In the genomic region with DNA sequence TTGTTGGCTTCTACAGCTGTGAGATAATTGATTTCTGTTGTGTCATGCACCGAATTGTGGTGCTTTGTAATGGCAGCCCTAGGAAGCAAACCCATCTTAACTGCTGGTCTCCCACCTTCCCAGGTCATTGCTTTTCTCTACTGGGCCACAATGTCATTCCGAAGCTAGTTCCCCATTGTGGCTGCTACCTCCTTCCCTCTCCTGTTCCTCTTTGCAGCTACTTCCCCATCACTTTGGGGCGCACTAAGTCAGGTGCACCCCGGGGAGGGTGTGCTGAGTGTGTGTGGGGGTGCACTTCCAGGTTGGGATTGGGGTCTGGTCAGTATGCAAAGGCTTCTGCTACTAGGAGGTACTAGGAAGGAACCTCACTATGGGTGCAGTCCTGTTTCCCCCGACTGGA, we compare ENCODE assay signal across 21 cellular contexts.
A peak's percentile ranks its signal among the peaks of the same experiment; 100 is the strongest.
DNase-seq lines count a peak whose midpoint lies in the region; ATAC-seq, FAIRE-seq and TF ChIP-seq lines count a peak whose summit lies in the region.
"Had no signal": no experiment of that assay in that cellular context is flagged by ENCODE, and none has a peak within 500 bp of the region (broad histone marks: within the 10 kb centered on the region; RNA-seq: fewer than 3 reads in every experiment).

No MANE protein-coding gene starts in this region.

- DNase-seq in right lobe of liver = no peak
- no peak for DNase-seq in HepG2 (ENCODE audit: low spot score)
- DNase-seq in NOMO-1 treated with DMSO at 0.1 percent for 48 hours (lab: John Stamatoyannopoulos, UW; ENCODE audit: unreplicated experiment) = peak; percentile 64
- no peak for DNase-seq in mammary epithelial cell
- no peak for DNase-seq in NCI-H1105 (lab: John Stamatoyannopoulos, UW)
- no peak for DNase-seq in breast epithelium (ENCODE audit: low spot score in 2 of 2)
- DNase-seq in NCI-H1694 (lab: John Stamatoyannopoulos, UW) = no peak
- DNase-seq: activated gamma-delta T cell treated with Interleukin-2 at 50 U/mL for 16 hours; cortex of kidney; erythroblast; left ventricle myocardium superior; NCI-H187; NCI-H345; PC-9; stimulated activated naive CD4-positive, alpha-beta T cell treated with Interleukin-2 at 50 U/mL for 16 hours had no signal

- peaks cover 41% of the 10 kb centered on the region for H3K4me1 Mint-ChIP-seq in brain

- H3K9ac ChIP-seq in HepG2 (ENCODE audit: insufficient read depth, low read depth, low read length) (no peak overlapping the region), mammary epithelial cell (ENCODE audit: insufficient read depth, low read length) (no peak overlapping the region)
- H3K9ac ChIP-seq: SK-N-SH had no signal

- no peaks in the 10 kb centered on the region for H3K4me1 ChIP-seq in right lobe of liver
- H3K4me1 ChIP-seq in HepG2 (ENCODE audit: insufficient read depth, low read length) = no peaks in the 10 kb centered on the region
- no peaks in the 10 kb centered on the region for H3K4me1 ChIP-seq in mammary epithelial cell (ENCODE audit: insufficient read depth, low read length)
- no peaks in the 10 kb centered on the region for H3K4me1 ChIP-seq in breast epithelium
- H3K4me1 ChIP-seq: A549 had no signal

- H3K27me3 Mint-ChIP-seq in brain = peaks cover 4% of the 10 kb centered on the region

- no peak for FAIRE-seq in HepG2 (lab: Jason Lieb, UNC)
- FAIRE-seq: A549, K562 had no signal

- in situ Hi-C loops in HepG2 (cut with HindIII; ENCODE audit: extremely low pct_ligation_motif_present, low pct_unique_long_range_greater_than_20kb) (no loop called here), mammary epithelial cell (cut with MboI; ENCODE audit: low sequenced_read_pairs in 2 of 2) (no loop called here)

- no peaks in the 10 kb centered on the region for H4K20me1 ChIP-seq in HepG2 (ENCODE audit: insufficient read depth, low read length)
- no peaks in the 10 kb centered on the region for H4K20me1 ChIP-seq in mammary epithelial cell (ENCODE audit: insufficient read depth, low read length)

- H3K4me3 Mint-ChIP-seq in brain = no peak overlapping the region
- H3K4me3 Mint-ChIP-seq: WTC11 had no signal

- H3K27ac ChIP-seq in right lobe of liver = no peak overlapping the region
- H3K27ac ChIP-seq in HepG2 (ENCODE audit: extremely low read length, insufficient read depth, low read length) = no peak overlapping the region
- H3K27ac ChIP-seq in mammary epithelial cell (ENCODE audit: insufficient read depth, low read depth, low read length) = no peak overlapping the region
- no peak overlapping the region for H3K27ac ChIP-seq in breast epithelium
- H3K27ac ChIP-seq: A549, PC-9 had no signal

- H3K4me2 ChIP-seq in HepG2 (ENCODE audit: low read depth, low read length) (no peak overlapping the region), mammary epithelial cell (ENCODE audit: insufficient read depth, low read depth, low read length) (no peak overlapping the region)
- H3K4me2 ChIP-seq: A549, PC-9, SK-N-SH had no signal

- TF ChIP-seq EP300 in HepG2 (IDR thresholded peaks at IDR 0.05; ENCODE audit: low read depth in 2 of 2, low read length in 2 of 2) (no peak), HepG2 (CRISPR knock-in tag; IDR thresholded peaks at IDR 0.05; ENCODE audit: borderline replicate concordance) (no peak)

- CTCF ChIA-PET in HepG2 (lab: Yijun Ruan, JAX; ENCODE audit: low intra/inter-chr PET ratio, low total read pairs) = no interaction called here
- CTCF ChIA-PET in mammary epithelial cell (lab: Charles Lee; ENCODE audit: low non-redundant PET) = no interaction called here

- no peak for TF ChIP-seq POLR2A in right lobe of liver (IDR thresholded peaks at IDR 0.05)
- TF ChIP-seq POLR2A in HepG2 (IDR thresholded peaks at IDR 0.05; ENCODE audit: insufficient read depth in 1 of 2, low read depth in 2 of 2, low read length in 2 of 2) = no peak
- TF ChIP-seq POLR2A in breast epithelium (IDR thresholded peaks at IDR 0.05) = no peak

- H3K27me3 ChIP-seq in right lobe of liver (no peaks in the 10 kb centered on the region), HepG2 (ENCODE audit: control insufficient read depth in 1 of 2, insufficient read depth in 2 of 2, low read length in 2 of 2) (peaks cover 7 to 74% of the 10 kb centered on the region in 2 experiments; a peak in 3 of 5 replicates), mammary epithelial cell (ENCODE audit: insufficient read depth, low read length) (no peaks in the 10 kb centered on the region), breast epithelium (no peaks in the 10 kb centered on the region)
- H3K27me3 ChIP-seq: upper lobe of left lung had no signal

- intact Hi-C loops in right lobe of liver (cut with DNase I) (no loop called here), HepG2 (cut with micrococcal nuclease; ENCODE audit: unreplicated experiment) (no loop called here), mammary epithelial cell (cut with micrococcal nuclease) (no loop called here), breast epithelium (cut with DNase I; ENCODE audit: low total_unique reads) (no loop called here)

- no peaks in the 10 kb centered on the region for H3K79me2 ChIP-seq in HepG2 (ENCODE audit: insufficient read depth, low read length)
- H3K79me2 ChIP-seq in mammary epithelial cell (ENCODE audit: insufficient read depth, low read length) = no peaks in the 10 kb centered on the region

- peak in 3 of 4 donors; percentile 9 to 28 (median 15) for ATAC-seq in right lobe of liver
- no peak for ATAC-seq in HepG2
- ATAC-seq: A549, K562 had no signal

- no peak overlapping the region for H2AFZ ChIP-seq in HepG2 (ENCODE audit: low read length)
- H2AFZ ChIP-seq in mammary epithelial cell (ENCODE audit: low read depth, low read length) = no peak overlapping the region
- H2AFZ ChIP-seq: PC-9 had no signal

- H3K36me3 ChIP-seq in right lobe of liver = no peaks in the 10 kb centered on the region
- no peaks in the 10 kb centered on the region for H3K36me3 ChIP-seq in HepG2 (replicated peaks in 1 of 2; ENCODE audit: control insufficient read depth in 1 of 2, insufficient read depth in 2 of 2, low read length in 2 of 2)
- no peaks in the 10 kb centered on the region for H3K36me3 ChIP-seq in mammary epithelial cell (ENCODE audit: insufficient read depth, low read length)
- H3K36me3 ChIP-seq in breast epithelium = no peaks in the 10 kb centered on the region
- H3K36me3 ChIP-seq: upper lobe of left lung had no signal

- no peak overlapping the region for H3K4me3 ChIP-seq in right lobe of liver
- H3K4me3 ChIP-seq in HepG2 (replicated peaks in 1 of 3; ENCODE audit: insufficient read depth in 1 of 3, low read depth in 2 of 3, low read length in 3 of 3) = no peak overlapping the region
- H3K4me3 ChIP-seq in mammary epithelial cell (replicated peaks in 1 of 3; ENCODE audit: insufficient read depth in 1 of 3, low read depth in 2 of 3, low read length in 3 of 3) = no peak overlapping the region
- H3K4me3 ChIP-seq in breast epithelium = no peak overlapping the region
- H3K4me3 ChIP-seq: A549, K562, PC-9, upper lobe of left lung had no signal

- H3K9me3 ChIP-seq in right lobe of liver (no peaks in the 10 kb centered on the region), HepG2 (ENCODE audit: low read length) (no peaks in the 10 kb centered on the region), mammary epithelial cell (replicated peaks; ENCODE audit: insufficient read depth, low read length) (no peaks in the 10 kb centered on the region), breast epithelium (peaks cover 0 to 4% of the 10 kb centered on the region in 2 donors)
- H3K9me3 ChIP-seq: A549, SK-N-SH, upper lobe of left lung had no signal

- TF ChIP-seq CTCF in right lobe of liver (IDR thresholded peaks at IDR 0.05) = no peak
- no peak for TF ChIP-seq CTCF in HepG2 (CRISPR knock-in tag; IDR thresholded peaks at IDR 0.05)
- TF ChIP-seq CTCF in brain (conservative IDR thresholded peaks at IDR 0.05) = no peak
- no peak for TF ChIP-seq CTCF in mammary epithelial cell (conservative IDR thresholded peaks at IDR 0.05 in 1 of 2, IDR thresholded peaks at IDR 0.05 in 1 of 2; ENCODE audit: extremely low read depth in 1 of 2, insufficient read depth in 1 of 2, low read depth in 1 of 2, low read length in 2 of 2)
- TF ChIP-seq CTCF in breast epithelium (IDR thresholded peaks at IDR 0.05) = no peak

- H3K9me3 Mint-ChIP-seq in brain = peaks cover 0 to 7% (median 4%) of the 10 kb centered on the region in 5 experiments

- BruUV-seq in HepG2 (replicated peaks; lab: Mats Ljungman, UMichigan) (no TSS peak), mammary epithelial cell (replicated peaks; lab: Mats Ljungman, UMichigan) (no TSS peak)

- 63% methylated on average over 4 of the region's 5 CpGs for whole genome bisulfite sequencing in right lobe of liver (ENCODE audit: insufficient coverage, low coverage, low lambda C conversion rate, missing lambda C conversion rate)
- 16% methylated on average over 5 of the region's 5 CpGs for WGBS in HepG2 (ENCODE audit: low lambda C conversion rate)
- WGBS in mammary epithelial cell (ENCODE audit: low coverage, missing lambda C conversion rate) = 89% methylated on average over 4 of the region's 5 CpGs

- H3K27ac Mint-ChIP-seq in brain = peak overlapping the region in 4 of 5 experiments; percentile 56 to 85 (median 75)
- H3K27ac Mint-ChIP-seq: WTC11 had no signal

- peaks cover 22% of the 10 kb centered on the region for H3K36me3 Mint-ChIP-seq in brain
- H3K36me3 Mint-ChIP-seq: WTC11 had no signal

- dilution Hi-C loops in mammary epithelial cell (cut with HindIII; ENCODE audit: low sequenced_read_pairs) = loop anchor here (5.0 kb wide), 1 partner anchor 78 kb away; no protein-coding TSS in a partner anchor

- POLR2A ChIA-PET in HepG2 (lab: Yijun Ruan, JAX) = no interaction called here

- no peak for TF ChIP-seq RAD21 in HepG2 (CRISPR knock-in tag; IDR thresholded peaks at IDR 0.05)

TF ChIP-seq in HepG2, 621 proteins besides CTCF, POLR2A, EP300 and RAD21 (continues in another document):
- no peak for TF ChIP-seq TAF15 (IDR thresholded peaks at IDR 0.05; ENCODE audit: low read depth, low read length, poor library complexity, severe bottlenecking)
- no peak for TF ChIP-seq MEIS2 (CRISPR knock-in tag; IDR thresholded peaks at IDR 0.05)
- TF ChIP-seq, protein P1, sequence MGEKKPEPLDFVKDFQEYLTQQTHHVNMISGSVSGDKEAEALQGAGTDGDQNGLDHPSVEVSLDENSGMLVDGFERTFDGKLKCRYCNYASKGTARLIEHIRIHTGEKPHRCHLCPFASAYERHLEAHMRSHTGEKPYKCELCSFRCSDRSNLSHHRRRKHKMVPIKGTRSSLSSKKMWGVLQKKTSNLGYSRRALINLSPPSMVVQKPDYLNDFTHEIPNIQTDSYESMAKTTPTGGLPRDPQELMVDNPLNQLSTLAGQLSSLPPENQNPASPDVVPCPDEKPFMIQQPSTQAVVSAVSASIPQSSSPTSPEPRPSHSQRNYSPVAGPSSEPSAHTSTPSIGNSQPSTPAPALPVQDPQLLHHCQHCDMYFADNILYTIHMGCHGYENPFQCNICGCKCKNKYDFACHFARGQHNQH (CRISPR knock-in tag; IDR thresholded peaks at IDR 0.05) = no peak
- TF ChIP-seq ZFX (CRISPR knock-in tag; IDR thresholded peaks at IDR 0.05; ENCODE audit: low read depth) = no peak
- no peak for TF ChIP-seq KLF6 (CRISPR knock-in tag; IDR thresholded peaks at IDR 0.05)
- TF ChIP-seq ZNF446 (CRISPR knock-in tag; IDR thresholded peaks at IDR 0.05) = no peak
